9 cellular contexts compared by ENCODE assay signal in genomic region chr19:1074512-1075283, GRCh38. TPM values are rescaled to one million over a fixed set of nuclear protein-coding genes. Genes with fewer than 3 reads are reported as not detected.
DNase-seq lines count a peak whose midpoint lies in the region; ATAC-seq, FAIRE-seq and TF ChIP-seq lines count a peak whose summit lies in the region.
"Had no signal": no experiment of that assay in that cellular context is flagged by ENCODE, and none has a peak within 500 bp of the region (broad histone marks: within the 10 kb centered on the region; RNA-seq: fewer than 3 reads in every experiment).

No MANE protein-coding gene starts in this region.

- ATAC-seq in A549, result peak; percentile 76 to 80

- 5% methylated on average over 9 of the region's 55 CpGs for WGBS in A549 (ENCODE audit: missing lambda C conversion rate)
- WGBS in lower leg skin, 2 donors, result 52 to 68% methylated on average over 9 to 27 of the region's 55 CpGs

- POLR2A ChIA-PET in A549 (lab: Yijun Ruan, JAX), result interaction anchor here (0.6 to 1.4 kb wide), 7 partner anchors 10 to 194 kb away, joined by 3 to 8 read pairs (median 3); partner anchors contain the start of gene POLR2E

- TF ChIP-seq RAD21 in A549 (conservative IDR thresholded peaks at IDR 0.05 in 1 of 2, IDR thresholded peaks at IDR 0.05 in 1 of 2), result no peak

- H3K9me3 Mint-ChIP-seq in activated naive CD4-positive, alpha-beta T cell treated with anti-CD3 and anti-CD28 coated beads for 36 hours, result no peaks in the 10 kb centered on the region

- peak overlapping the region; percentile 96 to 99 for H3K27ac ChIP-seq in A549
- H3K27ac ChIP-seq: thoracic aorta had no signal

- peak overlapping the region; percentile 75 for H3K27ac Mint-ChIP-seq in activated naive CD4-positive, alpha-beta T cell treated with anti-CD3 and anti-CD28 coated beads for 36 hours

- H3K36me3 Mint-ChIP-seq in activated naive CD4-positive, alpha-beta T cell treated with anti-CD3 and anti-CD28 coated beads for 36 hours (ENCODE audit: low read depth), result peaks cover 48% of the 10 kb centered on the region

- peak; percentile 74 for DNase-seq in A549 (ENCODE audit: low read depth in 1 of 2, low spot score in 1 of 2)
- peak; percentile 95 for DNase-seq in GM19240 (ENCODE audit: insufficient read length, low spot score)
- peak; percentile 95 to 98 (median 96) for DNase-seq in NCI-H1417 (lab: John Stamatoyannopoulos, UW)
- peak; percentile 58 for DNase-seq in SW480 (ENCODE audit: low spot score)
- DNase-seq in activated naive CD4-positive, alpha-beta T cell treated with anti-CD3 and anti-CD28 coated beads for 36 hours, result peak; percentile 93
- peak; percentile 68 to 97 for DNase-seq in lower leg skin (ENCODE audit: low spot score in 2 of 2)
- DNase-seq in stimulated activated CD8-positive, alpha-beta memory T cell treated with anti-CD3 and anti-CD28 coated beads, Interleukin-7, amount 100 ng/mL, for 48 hours (ENCODE audit: extremely low read depth in 1 of 2, low read depth in 1 of 2), result peak; percentile 68
- no peak for DNase-seq in cortex of kidney (lab: John Stamatoyannopoulos, UW)

- peak overlapping the region; percentile 61 for H3K4me3 ChIP-seq in A549
- no peak overlapping the region for H3K4me3 ChIP-seq in lower leg skin (ENCODE audit: low read depth, poor library complexity, severe bottlenecking)
- H3K4me3 ChIP-seq: thoracic aorta had no signal

- CTCF ChIA-PET in A549 (lab: Yijun Ruan, JAX), result interaction anchor here (1.2 to 1.8 kb wide), 4 partner anchors 10 to 192 kb away, joined by 4 to 5 read pairs (median 4); no protein-coding TSS in a partner anchor
- CTCF ChIA-PET in activated naive CD4-positive, alpha-beta T cell treated with anti-CD3 and anti-CD28 coated beads for 36 hours (lab: Charles Lee), result interaction anchor here (0.6 to 3.6 kb wide), 5 partner anchors 10 to 193 kb away, joined by 3 to 24 read pairs (median 4); no protein-coding TSS in a partner anchor

- TF ChIP-seq POLR2A in A549 (IDR thresholded peaks at IDR 0.05; ENCODE audit: low read length) (peak; percentile 64), lower leg skin (IDR thresholded peaks at IDR 0.05) (no peak)

- intact Hi-C loops in activated naive CD4-positive, alpha-beta T cell treated with anti-CD3 and anti-CD28 coated beads for 36 hours (cut with micrococcal nuclease), result loop anchor here (5.0 kb wide), 1 partner anchor 167 kb away; no protein-coding TSS in a partner anchor
- intact Hi-C loops in lower leg skin (cut with DNase I; ENCODE audit: low total_unique reads), result no loop called here

- H3K9me3 ChIP-seq in A549, result no peaks in the 10 kb centered on the region
- H3K9me3 ChIP-seq: thoracic aorta had no signal

- no peaks in the 10 kb centered on the region for H3K27me3 Mint-ChIP-seq in activated naive CD4-positive, alpha-beta T cell treated with anti-CD3 and anti-CD28 coated beads for 36 hours (ENCODE audit: low read depth)

- peak overlapping the region; percentile 98 for H3K4me2 ChIP-seq in A549

- H3K4me1 ChIP-seq in A549, result peaks cover 13% of the 10 kb centered on the region

- H3K4me3 Mint-ChIP-seq in activated naive CD4-positive, alpha-beta T cell treated with anti-CD3 and anti-CD28 coated beads for 36 hours, result peak overlapping the region; percentile 59

- no peak for FAIRE-seq in A549 (lab: Jason Lieb, UNC)

- H3K4me1 Mint-ChIP-seq in activated naive CD4-positive, alpha-beta T cell treated with anti-CD3 and anti-CD28 coated beads for 36 hours (ENCODE audit: low read depth), result peaks cover 67% of the 10 kb centered on the region

- TF ChIP-seq EP300 in A549 (IDR thresholded peaks at IDR 0.05), result no peak

- no peak for TF ChIP-seq CTCF in A549 (IDR thresholded peaks at IDR 0.05)
- no peak for TF ChIP-seq CTCF in lower leg skin (IDR thresholded peaks at IDR 0.05)

TF ChIP-seq in A549, 52 proteins besides CTCF, POLR2A, EP300 and RAD21 (continues in another document):
- no peak for TF ChIP-seq E2F6 (IDR thresholded peaks at IDR 0.05; ENCODE audit: borderline replicate concordance, low read depth)
- TF ChIP-seq RARB (CRISPR knock-in tag; IDR thresholded peaks at IDR 0.05), result no peak
- no peak for TF ChIP-seq RNF2 (IDR thresholded peaks at IDR 0.05; ENCODE audit: borderline replicate concordance, low read depth)
- no peak for TF ChIP-seq MAZ (IDR thresholded peaks at IDR 0.05; ENCODE audit: borderline replicate concordance, low read depth, low read length)
- TF ChIP-seq CHD2 (IDR thresholded peaks at IDR 0.05; ENCODE audit: low read length, partially characterized antibody), result no peak
- no peak for TF ChIP-seq SMC3 (IDR thresholded peaks at IDR 0.05)
- TF ChIP-seq RCOR1 (IDR thresholded peaks at IDR 0.05; ENCODE audit: low read depth, low read length), result no peak
- peak; percentile 38 to 56; a peak in 2 of 5 replicates for TF ChIP-seq JUN (IDR thresholded peaks at IDR 0.05)
- TF ChIP-seq BCL3 (IDR thresholded peaks at IDR 0.05), result no peak
- no peak for TF ChIP-seq JUNB (IDR thresholded peaks at IDR 0.05)
- TF ChIP-seq, protein P1, sequence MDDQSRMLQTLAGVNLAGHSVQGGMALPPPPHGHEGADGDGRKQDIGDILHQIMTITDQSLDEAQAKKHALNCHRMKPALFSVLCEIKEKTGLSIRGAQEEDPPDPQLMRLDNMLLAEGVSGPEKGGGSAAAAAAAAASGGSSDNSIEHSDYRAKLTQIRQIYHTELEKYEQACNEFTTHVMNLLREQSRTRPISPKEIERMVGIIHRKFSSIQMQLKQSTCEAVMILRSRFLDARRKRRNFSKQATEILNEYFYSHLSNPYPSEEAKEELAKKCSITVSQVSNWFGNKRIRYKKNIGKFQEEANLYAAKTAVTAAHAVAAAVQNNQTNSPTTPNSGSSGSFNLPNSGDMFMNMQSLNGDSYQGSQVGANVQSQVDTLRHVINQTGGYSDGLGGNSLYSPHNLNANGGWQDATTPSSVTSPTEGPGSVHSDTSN (IDR thresholded peaks at IDR 0.05), result 0 out of 2 replicates have a peak, but pooled peaks have one; percentile 23

RNA-seq across cellular contexts. Expression of gene ARHGAP45, which starts 7.7 kb away (rescaled TPM):
- polyA plus RNA-seq in A549 (2011; rRNA removed) (0.48 and 1.2 TPM in 2 replicates), A549 (2017; fragmentation: RNase III; extraction: RNeasy Plus Mini Kit Qiagen cat#74134 plus additional on column Dnase treatment) (1.5 to 1.9 TPM (median 1.8 TPM) in 3 replicates)
- polyA plus RNA-seq in A549 (2012; cell fraction: cytosol; rRNA removed), result 2.1 and 2.6 TPM in 2 replicates
- 7.8 and 8.6 TPM in 2 replicates for polyA plus RNA-seq in A549 (2012; cell fraction: nucleus; rRNA removed)
- 0.58 and 0.88 TPM in 2 replicates for polyA minus RNA-seq in A549 (2011; rRNA and poly(A)+ RNA removed)
- 100 to 1,000 TPM; 123 to 136 TPM for total RNA-seq in activated naive CD4-positive, alpha-beta T cell treated with anti-CD3 and anti-CD28 coated beads for 36 hours
- total RNA-seq in lower leg skin, result 10 to 100 TPM; 12.4 to 36.0 (median 14.4) TPM

RNA-seq across cellular contexts. Expression of gene POLR2E, which starts 20.5 kb away (rescaled TPM):
- 81.0 and 99.6 TPM in 2 replicates for polyA plus RNA-seq in A549 (2011; rRNA removed)
- polyA plus RNA-seq in A549 (2012; cell fraction: cytosol; rRNA removed), result 346 and 402 TPM in 2 replicates
- polyA plus RNA-seq in A549 (2012; cell fraction: nucleus; rRNA removed), result 288 and 337 TPM in 2 replicates
- polyA plus RNA-seq in A549 (2017; fragmentation: RNase III; extraction: RNeasy Plus Mini Kit Qiagen cat#74134 plus additional on column Dnase treatment), result 170 to 181 TPM (median 172 TPM) in 3 replicates
- polyA minus RNA-seq in A549 (2011; rRNA and poly(A)+ RNA removed), result 102 and 159 TPM in 2 replicates
- 100 to 1,000 TPM; 238 to 258 TPM for total RNA-seq in activated naive CD4-positive, alpha-beta T cell treated with anti-CD3 and anti-CD28 coated beads for 36 hours
- 100 to 1,000 TPM in 3 of 4 donors, 10 to 100 TPM in 1; 93.3 to 198 (median 123) TPM for total RNA-seq in lower leg skin

RNA-seq across cellular contexts. Expression of gene GPX4, which starts 29.1 kb away (rescaled TPM):
- polyA plus RNA-seq in A549 (2011; rRNA removed) (223 and 248 TPM in 2 replicates), A549 (2017; fragmentation: RNase III; extraction: RNeasy Plus Mini Kit Qiagen cat#74134 plus additional on column Dnase treatment) (370 to 402 TPM (median 394 TPM) in 3 replicates)
- 768 and 819 TPM in 2 replicates for polyA plus RNA-seq in A549 (2012; cell fraction: cytosol; rRNA removed)
- polyA plus RNA-seq in A549 (2012; cell fraction: nucleus; rRNA removed), result 378 and 395 TPM in 2 replicates
- polyA minus RNA-seq in A549 (2011; rRNA and poly(A)+ RNA removed), result 180 and 195 TPM in 2 replicates
- total RNA-seq in activated naive CD4-positive, alpha-beta T cell treated with anti-CD3 and anti-CD28 coated beads for 36 hours, result 100 to 1,000 TPM; 244 to 253 TPM
- total RNA-seq in lower leg skin, result 100 to 1,000 TPM; 375 to 507 (median 469) TPM

RNA-seq across cellular contexts. Expression of gene ABCA7, which starts 34.8 kb away (rescaled TPM):
- polyA plus RNA-seq in A549 (2011; rRNA removed) (5.0 and 6.6 TPM in 2 replicates), A549 (2017; fragmentation: RNase III; extraction: RNeasy Plus Mini Kit Qiagen cat#74134 plus additional on column Dnase treatment) (8.8 to 13.5 TPM (median 12.6 TPM) in 3 replicates)
- polyA plus RNA-seq in A549 (2012; cell fraction: cytosol; rRNA removed), result 7.9 and 9.1 TPM in 2 replicates
- 53.4 and 59.9 TPM in 2 replicates for polyA plus RNA-seq in A549 (2012; cell fraction: nucleus; rRNA removed)
- 9.6 and 10.5 TPM in 2 replicates for polyA minus RNA-seq in A549 (2011; rRNA and poly(A)+ RNA removed)
- 10 to 100 TPM; 24.4 to 30.1 TPM for total RNA-seq in activated naive CD4-positive, alpha-beta T cell treated with anti-CD3 and anti-CD28 coated beads for 36 hours
- 10 to 100 TPM; 30.3 to 39.8 (median 33.5) TPM for total RNA-seq in lower leg skin

RNA-seq across cellular contexts. Expression of gene CNN2, which starts 48.3 kb away (rescaled TPM):
- polyA plus RNA-seq in A549 (2011; rRNA removed) (31.7 and 32.2 TPM in 2 replicates), A549 (2017; fragmentation: RNase III; extraction: RNeasy Plus Mini Kit Qiagen cat#74134 plus additional on column Dnase treatment) (99.3 to 115 TPM (median 101 TPM) in 3 replicates)
- polyA plus RNA-seq in A549 (2012; cell fraction: cytosol; rRNA removed), result 102 and 104 TPM in 2 replicates
- 111 TPM in 2 replicates for polyA plus RNA-seq in A549 (2012; cell fraction: nucleus; rRNA removed)
- 94.3 and 125 TPM in 2 replicates for polyA minus RNA-seq in A549 (2011; rRNA and poly(A)+ RNA removed)
- total RNA-seq in activated naive CD4-positive, alpha-beta T cell treated with anti-CD3 and anti-CD28 coated beads for 36 hours, result 100 to 1,000 TPM; 104 TPM
- total RNA-seq in lower leg skin, result 10 to 100 TPM; 71.2 to 86.5 (median 79.7) TPM
